In genomic region chr1:117093870-117094621, GRCh38 we compare ENCODE assay signal across 8 cellular contexts.
A peak's percentile ranks its signal among the peaks of the same experiment; 100 is the strongest.
DNase-seq lines count a peak whose midpoint lies in the region; TF ChIP-seq lines count a peak whose summit lies in the region.

No MANE protein-coding gene starts in this region.

- TF ChIP-seq CTCF in HFF-Myc (IDR thresholded peaks at IDR 0.05; ENCODE audit: low read depth, low read length, missing control alignments), result peak; percentile 25

- H3K27ac Mint-ChIP-seq in activated naive CD4-positive, alpha-beta T cell treated with anti-CD3 and anti-CD28 coated beads, Interleukin-2, amount 50 U/mL, for 24 hours, result peak overlapping the region; percentile 70

- no peak overlapping the region for H3K4me3 ChIP-seq in HFF-Myc (replicated peaks; ENCODE audit: low read depth, low read length)

- no peaks in the 10 kb centered on the region for H3K9me3 Mint-ChIP-seq in activated naive CD4-positive, alpha-beta T cell treated with anti-CD3 and anti-CD28 coated beads, Interleukin-2, amount 50 U/mL, for 24 hours

- no peak overlapping the region for H3K4me3 Mint-ChIP-seq in activated naive CD4-positive, alpha-beta T cell treated with anti-CD3 and anti-CD28 coated beads, Interleukin-2, amount 50 U/mL, for 24 hours

- H3K27me3 Mint-ChIP-seq in activated naive CD4-positive, alpha-beta T cell treated with anti-CD3 and anti-CD28 coated beads, Interleukin-2, amount 50 U/mL, for 24 hours, result no peaks in the 10 kb centered on the region

- peaks cover 43% of the 10 kb centered on the region for H3K36me3 Mint-ChIP-seq in activated naive CD4-positive, alpha-beta T cell treated with anti-CD3 and anti-CD28 coated beads, Interleukin-2, amount 50 U/mL, for 24 hours

- peak; percentile 23 for DNase-seq in activated CD8-positive, alpha-beta memory T cell treated with anti-CD3 and anti-CD28 coated beads, Interleukin-2, amount 50 U/mL, for 4 hours
- no peak for DNase-seq in activated CD8-positive, alpha-beta memory T cell treated with anti-CD3 and anti-CD28 coated beads, Interleukin-2, amount 50 U/mL, for 48 hours
- DNase-seq in HFF-Myc (ENCODE audit: extremely low read depth, low read depth) (peak; percentile 84), NAMALWA (ENCODE audit: low spot score) (peak; percentile 50), iPS DF 19.7 (ENCODE audit: low read depth, low spot score) (peak; percentile 30), superior temporal gyrus (ENCODE audit: extremely low spot score) (peak; percentile 70), NCI-H1105 (lab: John Stamatoyannopoulos, UW) (no peak)

- peaks cover 18% of the 10 kb centered on the region for H3K4me1 Mint-ChIP-seq in activated naive CD4-positive, alpha-beta T cell treated with anti-CD3 and anti-CD28 coated beads, Interleukin-2, amount 50 U/mL, for 24 hours

Comparison
In these comparisons a context has a peak if more than half of its experiments do, and no peak if none do; other contexts are left out.
1. DNase-seq: peak in activated CD8-positive, alpha-beta memory T cell treated with anti-CD3 and anti-CD28 coated beads, Interleukin-2, amount 50 U/mL, for 4 hours (single experiment), HFF-Myc (single experiment), NAMALWA (single experiment), iPS DF 19.7 (single experiment) and superior temporal gyrus (single experiment); none in activated CD8-positive, alpha-beta memory T cell treated with anti-CD3 and anti-CD28 coated beads, Interleukin-2, amount 50 U/mL, for 48 hours (single experiment) and NCI-H1105 (single experiment).